In genomic region chr13:113122571-113123225, GRCh38 we compare ENCODE assay signal across 9 cellular contexts. TPM values are rescaled to one million over a fixed set of nuclear protein-coding genes. Genes with fewer than 3 reads are reported as not detected.
A peak's percentile ranks its signal among the peaks of the same experiment; 100 is the strongest.
DNase-seq lines count a peak whose midpoint lies in the region; ATAC-seq and TF ChIP-seq lines count a peak whose summit lies in the region.
"Had no signal": no experiment of that assay in that cellular context is flagged by ENCODE, and none has a peak within 500 bp of the region (broad histone marks: within the 10 kb centered on the region; RNA-seq: fewer than 3 reads in every experiment).

Gene F10, plus strand, starts transcription at chr13:113122799. Its CDS starts 57 bp downstream, at chr13:113122856.

- H3K9me3 ChIP-seq in HUES64 (ENCODE audit: insufficient read depth, low read depth, low read length) (no peaks in the 10 kb centered on the region), right lobe of liver (no peaks in the 10 kb centered on the region)

- TF ChIP-seq CTCF in right lobe of liver (IDR thresholded peaks at IDR 0.05) (peak; percentile 9 to 49 (median 32)), subcutaneous adipose tissue (IDR thresholded peaks at IDR 0.05; ENCODE audit: low read depth) (no peak)

- ATAC-seq in right lobe of liver (peak; percentile 92 to 96 (median 93)), GM19397 (IDR thresholded peaks at IDR 0.05; ENCODE audit: unreplicated experiment) (no peak)
- ATAC-seq in activated CD8-positive, alpha-beta memory T cell treated with anti-CD3 and anti-CD28 coated beads, Interleukin-2, amount 10 ng/mL, durations not matched to agents 7 days and 5 days: no peak

- no peaks in the 10 kb centered on the region for H3K9me3 Mint-ChIP-seq in activated CD8-positive, alpha-beta memory T cell treated with anti-CD3 and anti-CD28 coated beads, Interleukin-2, amount 10 ng/mL, durations not matched to agents 7 days and 5 days (ENCODE audit: low read depth)

- CTCF ChIA-PET in activated CD8-positive, alpha-beta memory T cell treated with anti-CD3 and anti-CD28 coated beads, Interleukin-2, amount 10 ng/mL, durations not matched to agents 7 days and 5 days (lab: Charles Lee): no interaction called here

- no peak within 1 kb of the TSS for H3K27ac Mint-ChIP-seq in activated CD8-positive, alpha-beta memory T cell treated with anti-CD3 and anti-CD28 coated beads, Interleukin-2, amount 10 ng/mL, durations not matched to agents 7 days and 5 days

- H3K36me3 ChIP-seq in HUES64 (ENCODE audit: insufficient read depth, low read length) (no peaks in the 10 kb centered on the region), right lobe of liver (no peaks in the 10 kb centered on the region)

- TF ChIP-seq POLR2A in right lobe of liver (IDR thresholded peaks at IDR 0.05): peak; percentile 88

- 54% methylated on average over 22 of the region's 22 CpGs for WGBS in HUES64
- 18% methylated on average over 12 of the region's 22 CpGs for WGBS in right lobe of liver (ENCODE audit: insufficient coverage, low coverage, low lambda C conversion rate, missing lambda C conversion rate)

- no peaks in the 10 kb centered on the region for H3K36me3 Mint-ChIP-seq in activated CD8-positive, alpha-beta memory T cell treated with anti-CD3 and anti-CD28 coated beads, Interleukin-2, amount 10 ng/mL, durations not matched to agents 7 days and 5 days

- 0 out of 2 replicates have a peak within 1 kb of the TSS, but pooled peaks have one; percentile 1 for H3K27ac ChIP-seq in HUES64 (ENCODE audit: low read depth, low read length)
- peak within 1 kb of the TSS; percentile 73 to 90 (median 83) for H3K27ac ChIP-seq in right lobe of liver

- H3K4me3 Mint-ChIP-seq in activated CD8-positive, alpha-beta memory T cell treated with anti-CD3 and anti-CD28 coated beads, Interleukin-2, amount 10 ng/mL, durations not matched to agents 7 days and 5 days: no peak within 1 kb of the TSS

- H3K27me3 Mint-ChIP-seq in activated CD8-positive, alpha-beta memory T cell treated with anti-CD3 and anti-CD28 coated beads, Interleukin-2, amount 10 ng/mL, durations not matched to agents 7 days and 5 days: peaks cover 8% of the 10 kb centered on the region

- intact Hi-C loops in right lobe of liver (cut with DNase I): no loop called here

- H3K27me3 ChIP-seq in HUES64 (ENCODE audit: insufficient read depth, low read length) (no peaks in the 10 kb centered on the region), right lobe of liver (no peaks in the 10 kb centered on the region)

- H3K4me1 Mint-ChIP-seq in activated CD8-positive, alpha-beta memory T cell treated with anti-CD3 and anti-CD28 coated beads, Interleukin-2, amount 10 ng/mL, durations not matched to agents 7 days and 5 days: no peaks in the 10 kb centered on the region

- H3K4me1 ChIP-seq in HUES64 (ENCODE audit: insufficient read depth, low read length): 0 out of 2 replicates have a peak, but pooled peaks cover 6% of the 10 kb centered on the region
- H3K4me1 ChIP-seq in right lobe of liver: peaks cover 0 to 15% (median 4%) of the 10 kb centered on the region in 4 donors

- no peak within 1 kb of the TSS for H3K4me3 ChIP-seq in HUES64 (ENCODE audit: low read length)
- peak within 1 kb of the TSS; percentile 42 to 70 (median 58) for H3K4me3 ChIP-seq in right lobe of liver

- DNase-seq in dedifferentiated amniotic fluid mesenchymal stem cell (ENCODE audit: extremely low spot score): peak; percentile 58
- DNase-seq in right lobe of liver: peak; percentile 90 to 96 (median 94)
- no peak for DNase-seq in activated CD8-positive, alpha-beta memory T cell treated with anti-CD3 and anti-CD28 coated beads, Interleukin-2, amount 10 ng/mL, durations not matched to agents 7 days and 5 days
- DNase-seq in NCI-H2081 treated with DMSO at 0.1 percent for 48 hours (lab: John Stamatoyannopoulos, UW): no peak
- DNase-seq in NCI-H146 treated with DMSO at 0.1 percent for 48 hours (lab: John Stamatoyannopoulos, UW; ENCODE audit: unreplicated experiment): no peak

- H3K9ac ChIP-seq in HUES64 (ENCODE audit: low read depth, low read length): no peak within 1 kb of the TSS

RNA-seq across cellular contexts. Expression of gene F10, which starts in this region (rescaled TPM):
- 2.9 TPM for polyA plus RNA-seq in HUES64 (2013, experiment 1 of 2)
- polyA plus RNA-seq in HUES64 (2013, experiment 2 of 2): 5.8 TPM
- 100 to 1,000 TPM; 108 to 157 (median 132) TPM for total RNA-seq in right lobe of liver
- total RNA-seq in subcutaneous adipose tissue: 10 to 100 TPM in 3 of 4 donors, 1 to 10 TPM in 1; 7.3 to 33.0 (median 20.7) TPM
- total RNA-seq in activated CD8-positive, alpha-beta memory T cell treated with anti-CD3 and anti-CD28 coated beads, Interleukin-2, amount 10 ng/mL, durations not matched to agents 7 days and 5 days: not detected
- total RNA-seq: mononuclear cell had no signal

Comparison
In these comparisons a context has a peak if more than half of its experiments do, and no peak if none do; other contexts are left out.
1. RNA of gene F10 (total RNA-seq): 108 to 157 TPM in right lobe of liver and 7.3 to 33.0 TPM in subcutaneous adipose tissue; not detected in activated CD8-positive, alpha-beta memory T cell treated with anti-CD3 and anti-CD28 coated beads, Interleukin-2, amount 10 ng/mL, durations not matched to agents 7 days and 5 days; every median in the first group is over 4 times any median in the second.
2. DNase-seq: peak in dedifferentiated amniotic fluid mesenchymal stem cell (single experiment) and right lobe of liver (3 of 3); none in activated CD8-positive, alpha-beta memory T cell treated with anti-CD3 and anti-CD28 coated beads, Interleukin-2, amount 10 ng/mL, durations not matched to agents 7 days and 5 days (single experiment), NCI-H2081 treated with DMSO at 0.1 percent for 48 hours (single experiment) and NCI-H146 treated with DMSO at 0.1 percent for 48 hours (single experiment).
3. ATAC-seq: peak in right lobe of liver (4 of 4); none in activated CD8-positive, alpha-beta memory T cell treated with anti-CD3 and anti-CD28 coated beads, Interleukin-2, amount 10 ng/mL, durations not matched to agents 7 days and 5 days (single experiment) and GM19397 (single experiment).